8 cellular contexts compared by ENCODE assay signal in the genomic region with DNA sequence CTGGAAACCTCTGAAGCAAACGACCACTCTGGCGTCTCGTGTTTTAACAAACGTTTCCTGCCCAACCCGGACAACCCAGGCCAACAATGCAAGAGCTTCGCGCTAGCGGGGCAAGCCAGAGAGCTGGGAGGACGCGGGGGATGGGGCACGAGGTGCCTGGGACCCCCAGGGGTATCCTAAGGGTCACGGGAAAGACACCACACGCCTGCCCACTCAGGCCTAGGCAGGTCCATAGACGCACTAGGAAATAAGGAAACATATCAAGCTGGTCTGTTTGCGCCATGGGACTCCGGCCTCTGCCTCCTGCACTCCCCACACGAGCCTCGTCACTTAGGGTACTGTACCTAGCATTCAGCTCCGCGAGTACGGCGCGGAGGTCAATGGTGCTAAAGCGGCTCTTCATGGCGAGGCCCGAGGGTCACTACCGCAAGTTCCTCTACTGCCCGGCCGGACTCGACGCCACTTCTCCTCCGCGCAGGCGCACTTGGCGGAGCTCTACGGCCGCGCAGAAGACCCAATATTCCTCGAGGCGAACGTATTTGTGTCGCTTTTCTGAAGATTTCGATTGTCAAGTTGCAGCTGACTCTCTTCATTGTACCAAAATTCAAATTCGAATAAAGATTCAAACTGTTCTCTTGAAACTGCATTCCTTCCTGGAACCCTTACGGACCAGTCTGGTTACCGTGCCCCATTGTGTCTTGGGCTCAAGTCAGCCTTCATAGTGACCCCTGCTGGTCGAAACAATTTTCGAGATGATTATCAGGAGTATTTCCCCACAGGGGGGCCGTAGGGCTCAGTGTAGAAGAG. TPM values are rescaled to one million over a fixed set of nuclear protein-coding genes. Genes with fewer than 3 reads are reported as not detected.
A peak's percentile ranks its signal among the peaks of the same experiment; 100 is the strongest.
DNase-seq lines count a peak whose midpoint lies in the region; ATAC-seq, FAIRE-seq and TF ChIP-seq lines count a peak whose summit lies in the region.

A gene with protein sequence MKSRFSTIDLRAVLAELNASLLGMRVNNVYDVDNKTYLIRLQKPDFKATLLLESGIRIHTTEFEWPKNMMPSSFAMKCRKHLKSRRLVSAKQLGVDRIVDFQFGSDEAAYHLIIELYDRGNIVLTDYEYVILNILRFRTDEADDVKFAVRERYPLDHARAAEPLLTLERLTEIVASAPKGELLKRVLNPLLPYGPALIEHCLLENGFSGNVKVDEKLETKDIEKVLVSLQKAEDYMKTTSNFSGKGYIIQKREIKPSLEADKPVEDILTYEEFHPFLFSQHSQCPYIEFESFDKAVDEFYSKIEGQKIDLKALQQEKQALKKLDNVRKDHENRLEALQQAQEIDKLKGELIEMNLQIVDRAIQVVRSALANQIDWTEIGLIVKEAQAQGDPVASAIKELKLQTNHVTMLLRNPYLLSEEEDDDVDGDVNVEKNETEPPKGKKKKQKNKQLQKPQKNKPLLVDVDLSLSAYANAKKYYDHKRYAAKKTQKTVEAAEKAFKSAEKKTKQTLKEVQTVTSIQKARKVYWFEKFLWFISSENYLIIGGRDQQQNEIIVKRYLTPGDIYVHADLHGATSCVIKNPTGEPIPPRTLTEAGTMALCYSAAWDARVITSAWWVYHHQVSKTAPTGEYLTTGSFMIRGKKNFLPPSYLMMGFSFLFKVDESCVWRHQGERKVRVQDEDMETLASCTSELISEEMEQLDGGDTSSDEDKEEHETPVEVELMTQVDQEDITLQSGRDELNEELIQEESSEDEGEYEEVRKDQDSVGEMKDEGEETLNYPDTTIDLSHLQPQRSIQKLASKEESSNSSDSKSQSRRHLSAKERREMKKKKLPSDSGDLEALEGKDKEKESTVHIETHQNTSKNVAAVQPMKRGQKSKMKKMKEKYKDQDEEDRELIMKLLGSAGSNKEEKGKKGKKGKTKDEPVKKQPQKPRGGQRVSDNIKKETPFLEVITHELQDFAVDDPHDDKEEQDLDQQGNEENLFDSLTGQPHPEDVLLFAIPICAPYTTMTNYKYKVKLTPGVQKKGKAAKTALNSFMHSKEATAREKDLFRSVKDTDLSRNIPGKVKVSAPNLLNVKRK (minus strand): TSS at position 438 of the 807 bp plus-strand sequence. CDS start 35 bp downstream, at position 403.

- intact Hi-C loops in right lobe of liver (cut with DNase I) = no loop called here

- H3K36me3 ChIP-seq in right lobe of liver = peaks cover 0 to 16% (median 2%) of the 10 kb centered on the region in 4 donors

- H3K4me3 ChIP-seq in right lobe of liver = peak within 1 kb of the TSS; percentile 71 to 90 (median 82)

- H3K9me3 ChIP-seq in right lobe of liver = no peaks in the 10 kb centered on the region

- ATAC-seq in HG03460 (IDR thresholded peaks at IDR 0.05; ENCODE audit: unreplicated experiment) = peak; percentile 77
- ATAC-seq in right lobe of liver = peak; percentile 86 to 91 (median 88)

- peak; percentile 93 for FAIRE-seq in GM19239 (lab: Jason Lieb, UNC)

- peak; percentile 76 to 85 (median 82) for TF ChIP-seq CTCF in right lobe of liver (IDR thresholded peaks at IDR 0.05)

- 0% methylated on average over 23 of the region's 49 CpGs for WGBS in right lobe of liver (ENCODE audit: insufficient coverage, low coverage, low lambda C conversion rate, missing lambda C conversion rate)

- H3K27me3 ChIP-seq in right lobe of liver = no peaks in the 10 kb centered on the region

- peak within 1 kb of the TSS; percentile 70 to 94 (median 83) for H3K27ac ChIP-seq in right lobe of liver

- peak; percentile 90 for TF ChIP-seq POLR2A in right lobe of liver (IDR thresholded peaks at IDR 0.05)

- DNase-seq in C1 segment of cervical spinal cord (lab: John Stamatoyannopoulos, UW) (peak; percentile 43 to 100 (median 88)), GM19239 (ENCODE audit: insufficient read length, low spot score) (no peak), NCI-H524 treated with DMSO at 0.1 percent for 48 hours (lab: John Stamatoyannopoulos, UW) (peak; percentile 91), dermis blood vessel endothelial cell (peak; percentile 93), right lobe of liver (peak; percentile 87 to 91 (median 89))
- DNase-seq in activated CD4-positive, alpha-beta T cell treated with anti-CD3 and anti-CD28 coated beads, Interleukin-2, amount 50 U/mL, for 1 hour = peak; percentile 72
- DNase-seq in stimulated activated CD4-positive, alpha-beta T cell treated with anti-CD3 and anti-CD28 coated beads, Interleukin-4, amount 100 ng/mL, for 4 hours = peak; percentile 67 to 76

- H3K4me1 ChIP-seq in right lobe of liver = peaks cover 0 to 19% (median 3%) of the 10 kb centered on the region in 4 donors

RNA-seq across cellular contexts. Expression of the gene that starts here (rescaled TPM):
- total RNA-seq in dermis blood vessel endothelial cell = 72.0 and 74.0 TPM in 2 replicates
- 10 to 100 TPM; 15.3 to 29.9 (median 23.4) TPM for total RNA-seq in right lobe of liver
